1 cellular context compared by ENCODE assay signal in the genomic region with DNA sequence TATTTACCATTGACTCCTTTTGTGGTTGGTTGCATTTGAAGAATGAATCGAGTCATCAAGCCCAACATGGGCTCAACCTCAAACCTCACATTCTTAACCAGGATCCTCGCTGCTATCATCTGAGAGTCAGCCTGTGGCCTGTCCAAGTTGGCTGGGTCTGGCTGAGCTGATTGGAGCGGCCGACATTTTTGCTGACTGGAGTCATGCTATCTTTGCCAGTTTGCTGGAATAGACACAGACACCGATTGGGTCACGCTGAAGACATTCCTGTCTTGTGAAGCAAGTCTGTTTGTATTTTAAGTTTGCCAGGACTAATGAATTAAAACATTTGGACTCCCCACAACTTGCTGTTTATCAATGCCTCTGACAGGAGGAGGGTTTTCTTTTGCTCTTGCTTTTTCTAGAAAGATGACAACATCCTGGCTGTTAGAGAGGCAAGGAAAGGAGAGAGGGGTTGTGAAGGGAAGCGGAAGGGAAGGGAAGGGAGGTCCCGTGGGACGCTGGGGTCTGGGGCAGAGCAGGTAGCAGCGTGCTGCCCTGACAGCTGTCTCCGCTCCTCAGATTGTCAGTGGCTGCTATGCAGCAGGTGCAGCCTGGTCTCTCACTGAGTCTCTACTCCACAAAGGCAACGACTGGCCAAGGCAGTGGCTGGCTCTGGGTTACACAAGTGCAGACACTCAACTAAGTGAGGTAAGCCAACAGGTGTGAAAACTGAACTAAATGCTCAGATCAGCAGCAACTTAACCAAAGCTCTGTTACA.
TF ChIP-seq lines count a peak whose summit lies in the region.

A gene with protein sequence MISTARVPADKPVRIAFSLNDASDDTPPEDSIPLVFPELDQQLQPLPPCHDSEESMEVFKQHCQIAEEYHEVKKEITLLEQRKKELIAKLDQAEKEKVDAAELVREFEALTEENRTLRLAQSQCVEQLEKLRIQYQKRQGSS (plus strand): TSS at position 411 of the 760 bp plus-strand sequence. CDS start 2,701 bp downstream, outside the sequence.

TF ChIP-seq in GM12878, 131 proteins besides CTCF, POLR2A, EP300 and RAD21:
- no peak for TF ChIP-seq MTA2 (IDR thresholded peaks at IDR 0.05; ENCODE audit: low read depth)
- TF ChIP-seq, protein P1, sequence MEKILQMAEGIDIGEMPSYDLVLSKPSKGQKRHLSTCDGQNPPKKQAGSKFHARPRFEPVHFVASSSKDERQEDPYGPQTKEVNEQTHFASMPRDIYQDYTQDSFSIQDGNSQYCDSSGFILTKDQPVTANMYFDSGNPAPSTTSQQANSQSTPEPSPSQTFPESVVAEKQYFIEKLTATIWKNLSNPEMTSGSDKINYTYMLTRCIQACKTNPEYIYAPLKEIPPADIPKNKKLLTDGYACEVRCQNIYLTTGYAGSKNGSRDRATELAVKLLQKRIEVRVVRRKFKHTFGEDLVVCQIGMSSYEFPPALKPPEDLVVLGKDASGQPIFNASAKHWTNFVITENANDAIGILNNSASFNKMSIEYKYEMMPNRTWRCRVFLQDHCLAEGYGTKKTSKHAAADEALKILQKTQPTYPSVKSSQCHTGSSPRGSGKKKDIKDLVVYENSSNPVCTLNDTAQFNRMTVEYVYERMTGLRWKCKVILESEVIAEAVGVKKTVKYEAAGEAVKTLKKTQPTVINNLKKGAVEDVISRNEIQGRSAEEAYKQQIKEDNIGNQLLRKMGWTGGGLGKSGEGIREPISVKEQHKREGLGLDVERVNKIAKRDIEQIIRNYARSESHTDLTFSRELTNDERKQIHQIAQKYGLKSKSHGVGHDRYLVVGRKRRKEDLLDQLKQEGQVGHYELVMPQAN (conservative IDR thresholded peaks at IDR 0.05): no peak
- TF ChIP-seq ZZZ3 (IDR thresholded peaks at IDR 0.05; ENCODE audit: control insufficient read depth, insufficient read length, low read depth): no peak
- TF ChIP-seq GATAD2B (conservative IDR thresholded peaks at IDR 0.05; ENCODE audit: low read depth): peak; percentile 29; the same call in 1 of the 2 replicates
- peak; percentile 62 for TF ChIP-seq SMARCA5 (IDR thresholded peaks at IDR 0.05)
- 0 out of 4 replicates have a peak, but pooled peaks of 1 of the 2 experiments have one; percentile 17 for TF ChIP-seq BHLHE40 (IDR thresholded peaks at IDR 0.05; ENCODE audit: borderline replicate concordance in 1 of 2, low read depth in 2 of 2, low read length in 1 of 2)
- no peak for TF ChIP-seq HDGF (IDR thresholded peaks at IDR 0.05)
- no peak for TF ChIP-seq HDAC2 (IDR thresholded peaks at IDR 0.05)
- TF ChIP-seq SRF (IDR thresholded peaks at IDR 0.05; ENCODE audit: low read depth in 2 of 2, low read length in 2 of 2): no peak
- TF ChIP-seq DPF2 (IDR thresholded peaks at IDR 0.05): peak; percentile 42; the same call in 1 of the 2 replicates
- peak; percentile 38 for TF ChIP-seq RUNX3 (IDR thresholded peaks at IDR 0.05; ENCODE audit: low read length)
- no peak for TF ChIP-seq ESRRA (IDR thresholded peaks at IDR 0.05; ENCODE audit: low read length)
- peak; percentile 45; the same call in 1 of the 2 replicates for TF ChIP-seq ATF7 (IDR thresholded peaks at IDR 0.05; ENCODE audit: low read depth)
